ENCODE assay signal across 8 cellular contexts in the genomic region with DNA sequence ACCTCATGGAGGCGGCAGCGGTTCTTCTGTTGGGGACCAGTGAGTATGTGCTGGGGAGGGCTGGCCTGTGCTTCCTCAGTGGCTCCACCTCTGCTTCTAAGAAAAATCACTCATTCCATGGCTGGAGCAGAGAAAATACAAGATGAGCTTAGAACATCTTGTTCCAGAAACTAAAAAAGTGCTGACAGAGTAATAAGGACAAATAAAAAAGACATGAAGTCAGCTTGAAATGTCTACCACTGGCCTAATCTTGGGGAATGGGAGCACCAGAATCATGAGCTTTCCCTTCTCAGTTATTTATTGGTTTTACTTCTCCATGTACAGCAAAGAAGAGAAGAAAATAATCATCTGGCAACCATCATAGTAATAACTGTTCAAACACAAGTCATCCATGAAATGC.
A peak's percentile ranks its signal among the peaks of the same experiment; 100 is the strongest.
DNase-seq lines count a peak whose midpoint lies in the region; ATAC-seq, FAIRE-seq and TF ChIP-seq lines count a peak whose summit lies in the region.
"Not testable (repeated sequence)": the region's sequence is repeated elsewhere in the genome, so short reads cannot be mapped to it uniquely, and the experiment has no call there.

No MANE protein-coding gene starts in this region.

- not testable (repeated sequence) for H3K36me3 Mint-ChIP-seq in activated CD4-positive, alpha-beta T cell treated with anti-CD3 and anti-CD28 coated beads, Interleukin-2, amount 10 ng/mL, durations not matched to agents 7 days and 5 days (ENCODE audit: low read depth)

- H3K79me2 ChIP-seq in K562 (ENCODE audit: control insufficient read depth, insufficient read depth, low read length); HepG2 (ENCODE audit: insufficient read depth, low read length): not testable (repeated sequence)

- H3K4ac ChIP-seq in IMR-90 (ENCODE audit: low read depth, low read length), result not testable (repeated sequence)

- H3K27ac Mint-ChIP-seq in activated CD4-positive, alpha-beta T cell treated with anti-CD3 and anti-CD28 coated beads, Interleukin-2, amount 10 ng/mL, durations not matched to agents 7 days and 5 days, result peak overlapping the region; percentile 13

- in situ Hi-C loops in IMR-90 (cut with MboI; ENCODE audit: low sequenced_read_pairs); K562 (cut with MboI); HepG2 (cut with HindIII; ENCODE audit: extremely low pct_ligation_motif_present, low pct_unique_long_range_greater_than_20kb): not testable (repeated sequence)

- not testable (repeated sequence) for TF ChIP-seq POLR2A in A549 (IDR thresholded peaks at IDR 0.05; ENCODE audit: low read length); IMR-90 (IDR thresholded peaks at IDR 0.05; ENCODE audit: low read depth, low read length); K562 (conservative IDR thresholded peaks at IDR 0.05); HepG2 (IDR thresholded peaks at IDR 0.05; ENCODE audit: insufficient read depth in 1 of 2, low read depth in 2 of 2, low read length in 2 of 2)

- H2BK20ac ChIP-seq in IMR-90 (ENCODE audit: low read depth, low read length), result not testable (repeated sequence)

- not testable (repeated sequence) for H4K91ac ChIP-seq in IMR-90 (ENCODE audit: insufficient read depth, low read depth, low read length)

- H2BK15ac ChIP-seq in IMR-90 (ENCODE audit: low read depth, low read length), result not testable (repeated sequence)

- not testable (repeated sequence) for H3K4me3 ChIP-seq in A549; IMR-90 (ENCODE audit: insufficient read depth, low read depth, low read length); K562; HepG2 (replicated peaks in 1 of 3; ENCODE audit: insufficient read depth in 1 of 3, low read depth in 2 of 3, low read length in 3 of 3); small intestine (ENCODE audit: low read depth in 1 of 2, low read length in 2 of 2)

- not testable (repeated sequence) for TF ChIP-seq CTCF in A549 (IDR thresholded peaks at IDR 0.05); IMR-90 (conservative IDR thresholded peaks at IDR 0.05; ENCODE audit: low read depth, low read length); VCaP (conservative IDR thresholded peaks at IDR 0.05); K562 (IDR thresholded peaks at IDR 0.05 in 2 of 3, conservative IDR thresholded peaks at IDR 0.05 in 1 of 3; ENCODE audit: insufficient read depth in 2 of 3, low read depth in 1 of 3, low read length in 3 of 3); HepG2 (CRISPR knock-in tag; IDR thresholded peaks at IDR 0.05)

- not testable (repeated sequence) for H2BK5ac ChIP-seq in IMR-90 (ENCODE audit: low read depth, low read length, poor library complexity, severe bottlenecking)

- not testable (repeated sequence) for H3K9ac ChIP-seq in IMR-90 (ENCODE audit: low read depth, low read length); K562 (ENCODE audit: insufficient read depth in 1 of 2, low read depth in 2 of 2, low read length in 2 of 2); HepG2 (ENCODE audit: insufficient read depth, low read depth, low read length)

- not testable (repeated sequence) for H2BK120ac ChIP-seq in IMR-90 (ENCODE audit: low read depth, low read length)

- ATAC-seq in A549; IMR-90 (ENCODE audit: low read depth); K562; HepG2: not testable (repeated sequence)

- H3K9me3 Mint-ChIP-seq in activated CD4-positive, alpha-beta T cell treated with anti-CD3 and anti-CD28 coated beads, Interleukin-2, amount 10 ng/mL, durations not matched to agents 7 days and 5 days, result not testable (repeated sequence)

- not testable (repeated sequence) for H3K79me1 ChIP-seq in IMR-90 (ENCODE audit: low read depth in 1 of 2, low read length in 2 of 2)

- not testable (repeated sequence) for TF ChIP-seq RAD21 in A549 (conservative IDR thresholded peaks at IDR 0.05 in 1 of 2, IDR thresholded peaks at IDR 0.05 in 1 of 2); IMR-90 (IDR thresholded peaks at IDR 0.05; ENCODE audit: low read length); K562 (CRISPR knock-in tag; conservative IDR thresholded peaks at IDR 0.05 in 1 of 2, IDR thresholded peaks at IDR 0.05 in 1 of 2); HepG2 (CRISPR knock-in tag; IDR thresholded peaks at IDR 0.05)

- H3K18ac ChIP-seq in IMR-90 (ENCODE audit: low read depth, low read length), result not testable (repeated sequence)

- not testable (repeated sequence) for FAIRE-seq in A549 (lab: Jason Lieb, UNC); K562 (lab: Jason Lieb, UNC); HepG2 (lab: Jason Lieb, UNC)
- FAIRE-seq in small intestine (lab: Jason Lieb, UNC), result peak; percentile 55

- CTCF ChIA-PET in A549 (lab: Yijun Ruan, JAX); IMR-90 (lab: Yijun Ruan, JAX); activated CD4-positive, alpha-beta T cell treated with anti-CD3 and anti-CD28 coated beads, Interleukin-2, amount 10 ng/mL, durations not matched to agents 7 days and 5 days (lab: Charles Lee); K562 (lab: Yijun Ruan, JAX; ENCODE audit: low intra/inter-chr PET ratio); HepG2 (lab: Yijun Ruan, JAX; ENCODE audit: low intra/inter-chr PET ratio, low total read pairs): not testable (repeated sequence)

- BruUV-seq in IMR-90 (replicated peaks; lab: Mats Ljungman, UMichigan); K562 (replicated peaks; lab: Mats Ljungman, UMichigan); HepG2 (replicated peaks; lab: Mats Ljungman, UMichigan): not testable (repeated sequence)

- not testable (repeated sequence) for H3K27me3 ChIP-seq in IMR-90 (ENCODE audit: control insufficient read depth, insufficient read depth, low read length); K562 (ENCODE audit: control insufficient read depth in 2 of 2, insufficient read depth in 2 of 2, low read length in 2 of 2); HepG2 (ENCODE audit: control insufficient read depth in 1 of 2, insufficient read depth in 2 of 2, low read length in 2 of 2); small intestine (ENCODE audit: control insufficient read depth in 2 of 2, insufficient read depth in 2 of 2, low read length in 2 of 2)

- H3K9me1 ChIP-seq in IMR-90 (ENCODE audit: insufficient read depth, low read length); K562 (ENCODE audit: control insufficient read depth, insufficient read depth, low read length): not testable (repeated sequence)

- dilution Hi-C loops in IMR-90 (cut with HindIII; ENCODE audit: low sequenced_read_pairs, unreplicated experiment), result not testable (repeated sequence)

- H3K36me3 ChIP-seq in IMR-90 (ENCODE audit: control insufficient read depth, insufficient read depth, low read length); K562 (ENCODE audit: control insufficient read depth, insufficient read depth, low read length); HepG2 (replicated peaks in 1 of 2; ENCODE audit: control insufficient read depth in 1 of 2, insufficient read depth in 2 of 2, low read length in 2 of 2); small intestine (ENCODE audit: control insufficient read depth in 2 of 2, insufficient read depth in 2 of 2, low read length in 2 of 2): not testable (repeated sequence)

- H3K4me1 Mint-ChIP-seq in activated CD4-positive, alpha-beta T cell treated with anti-CD3 and anti-CD28 coated beads, Interleukin-2, amount 10 ng/mL, durations not matched to agents 7 days and 5 days, result not testable (repeated sequence)

- not testable (repeated sequence) for DNase-seq in A549 (ENCODE audit: low read depth in 1 of 2, low spot score in 1 of 2); IMR-90; activated CD4-positive, alpha-beta T cell treated with anti-CD3 and anti-CD28 coated beads, Interleukin-2, amount 10 ng/mL, durations not matched to agents 7 days and 5 days; K562 (ENCODE audit: extremely low read depth in 1 of 4, low spot score in 3 of 4); HepG2 (ENCODE audit: low spot score); small intestine
- peak; percentile 8 for DNase-seq in DMS79 treated with DMSO at 0.1 percent for 48 hours (lab: John Stamatoyannopoulos, UW)

- 53% methylated on average over 2 of the region's 2 CpGs for WGBS in A549 (ENCODE audit: missing lambda C conversion rate)
- WGBS in IMR-90 (ENCODE audit: extremely low coverage in 2 of 2, insufficient read length in 1 of 2), 2 experiments, result no CpG with 5 or more reads among the region's 2 CpGs
- WGBS in K562 (ENCODE audit: insufficient coverage, low coverage, missing lambda C conversion rate), result 10% methylated on average over 2 of the region's 2 CpGs
- 21% methylated on average over 2 of the region's 2 CpGs for WGBS in HepG2 (ENCODE audit: low lambda C conversion rate)
- WGBS in small intestine, 3 donors, result 86 to 96% (median 93%) methylated on average over 2 of the region's 2 CpGs

- intact Hi-C loops in IMR-90 (cut with micrococcal nuclease); K562 (cut with micrococcal nuclease); HepG2 (cut with micrococcal nuclease; ENCODE audit: unreplicated experiment): not testable (repeated sequence)

- not testable (repeated sequence) for H2AFZ ChIP-seq in IMR-90 (replicated peaks; ENCODE audit: low read length, poor library complexity); K562 (ENCODE audit: low read depth, low read length); HepG2 (ENCODE audit: low read length)

- H3K14ac ChIP-seq in IMR-90 (replicated peaks; ENCODE audit: low read depth, low read length), result not testable (repeated sequence)

- not testable (repeated sequence) for H3K27ac ChIP-seq in A549; IMR-90 (ENCODE audit: insufficient read depth, low read length); K562 (ENCODE audit: extremely low read depth, low read depth, low read length); HepG2 (ENCODE audit: extremely low read length, insufficient read depth, low read length); small intestine (ENCODE audit: low read depth in 1 of 2, low read length in 1 of 2)
- peak overlapping the region; percentile 27 for H3K27ac ChIP-seq in VCaP

- H2AK9ac ChIP-seq in IMR-90 (replicated peaks; ENCODE audit: low read depth, low read length, poor library complexity), result not testable (repeated sequence)

- not testable (repeated sequence) for H4K5ac ChIP-seq in IMR-90 (ENCODE audit: low read depth, low read length)

- H3K4me2 ChIP-seq in A549; IMR-90 (ENCODE audit: low read depth, low read length); K562 (ENCODE audit: insufficient read depth, low read length); HepG2 (ENCODE audit: low read depth, low read length): not testable (repeated sequence)

- POLR2A ChIA-PET in A549 (lab: Yijun Ruan, JAX); IMR-90 (lab: Charles Lee; ENCODE audit: unreplicated experiment); activated CD4-positive, alpha-beta T cell treated with anti-CD3 and anti-CD28 coated beads, Interleukin-2, amount 10 ng/mL, durations not matched to agents 7 days and 5 days (lab: Charles Lee); K562 (lab: Yijun Ruan, JAX); HepG2 (lab: Yijun Ruan, JAX): not testable (repeated sequence)

- H4K8ac ChIP-seq in IMR-90 (ENCODE audit: low read depth in 2 of 2, low read length in 2 of 2), result not testable (repeated sequence)

- not testable (repeated sequence) for H3K4me3 Mint-ChIP-seq in activated CD4-positive, alpha-beta T cell treated with anti-CD3 and anti-CD28 coated beads, Interleukin-2, amount 10 ng/mL, durations not matched to agents 7 days and 5 days

- not testable (repeated sequence) for H3K56ac ChIP-seq in IMR-90 (ENCODE audit: extremely low read depth, insufficient read depth, low read length)

- not testable (repeated sequence) for H3K9me3 ChIP-seq in A549; IMR-90 (ENCODE audit: control insufficient read depth, insufficient read depth, low read length); K562 (replicated peaks; ENCODE audit: control insufficient read depth, insufficient read depth, low read depth, low read length); HepG2 (ENCODE audit: low read length); small intestine (ENCODE audit: control insufficient read depth, low read depth)

- not testable (repeated sequence) for H4K20me1 ChIP-seq in IMR-90 (ENCODE audit: insufficient read depth, low read length); K562 (replicated peaks; ENCODE audit: control insufficient read depth, insufficient read depth, low read length); HepG2 (ENCODE audit: insufficient read depth, low read length)

- H3K27me3 Mint-ChIP-seq in activated CD4-positive, alpha-beta T cell treated with anti-CD3 and anti-CD28 coated beads, Interleukin-2, amount 10 ng/mL, durations not matched to agents 7 days and 5 days, result not testable (repeated sequence)

- TF ChIP-seq EP300 in A549 (IDR thresholded peaks at IDR 0.05); K562 (IDR thresholded peaks at IDR 0.05; ENCODE audit: low read length); HepG2 (IDR thresholded peaks at IDR 0.05; ENCODE audit: low read depth in 2 of 2, low read length in 2 of 2); HepG2 (CRISPR knock-in tag; IDR thresholded peaks at IDR 0.05; ENCODE audit: borderline replicate concordance): not testable (repeated sequence)

- H3K4me1 ChIP-seq in A549; IMR-90 (ENCODE audit: control insufficient read depth, insufficient read depth, low read length); K562 (replicated peaks in 1 of 2; ENCODE audit: control insufficient read depth in 2 of 2, insufficient read depth in 2 of 2, low read length in 2 of 2); HepG2 (ENCODE audit: insufficient read depth, low read length); small intestine (ENCODE audit: control insufficient read depth in 2 of 2, insufficient read depth in 1 of 2, low read depth in 1 of 2, low read length in 1 of 2): not testable (repeated sequence)

- H3K23ac ChIP-seq in IMR-90 (ENCODE audit: low read depth, low read length), result not testable (repeated sequence)

- not testable (repeated sequence) for H2AK5ac ChIP-seq in IMR-90 (ENCODE audit: low read depth, low read length)
